1 cellular context compared by ENCODE assay signal in the genomic region with DNA sequence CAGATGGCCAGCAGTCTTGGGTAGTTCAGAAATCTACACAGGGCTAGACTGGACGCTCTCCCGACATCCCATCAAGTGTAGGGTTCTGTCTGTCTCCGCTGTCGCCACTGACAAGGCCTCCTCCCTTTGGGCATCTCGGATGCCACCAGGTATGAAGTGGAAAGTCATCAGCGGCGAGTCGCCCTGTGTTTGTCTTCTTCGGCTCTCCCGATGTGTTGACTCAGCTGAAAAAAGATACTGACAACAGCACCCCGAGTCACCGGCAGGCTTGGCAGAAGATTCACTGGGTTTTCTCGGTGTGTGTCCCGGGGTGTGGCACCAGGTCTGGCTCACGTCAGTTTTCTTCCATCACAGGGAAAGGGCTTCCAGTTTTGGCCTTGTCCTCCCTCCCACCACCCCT.
TF ChIP-seq lines count a peak whose summit lies in the region.

No MANE protein-coding gene starts in this region.

TF ChIP-seq in H1, 55 proteins besides CTCF, POLR2A, EP300 and RAD21:
- TF ChIP-seq CBX5 (IDR thresholded peaks at IDR 0.05; ENCODE audit: low read depth, low read length): no peak
- TF ChIP-seq SP1 (IDR thresholded peaks at IDR 0.05; ENCODE audit: low read depth, low read length): no peak
- TF ChIP-seq YY1 (IDR thresholded peaks at IDR 0.05; ENCODE audit: low read depth, low read length): no peak
- no peak for TF ChIP-seq KDM1A (IDR thresholded peaks at IDR 0.05; ENCODE audit: borderline replicate concordance, low read length)
- TF ChIP-seq CHD2 (IDR thresholded peaks at IDR 0.05; ENCODE audit: low read length): no peak
- no peak for TF ChIP-seq BCL11A (IDR thresholded peaks at IDR 0.05; ENCODE audit: low read depth in 2 of 2, low read length in 2 of 2)
- no peak for TF ChIP-seq POU5F1 (IDR thresholded peaks at IDR 0.05; ENCODE audit: low read depth, low read length)
- no peak for TF ChIP-seq SIX5 (IDR thresholded peaks at IDR 0.05; ENCODE audit: low read depth, low read length)
- no peak for TF ChIP-seq JUN (IDR thresholded peaks at IDR 0.05; ENCODE audit: low read depth, low read length)
- no peak for TF ChIP-seq RXRA (IDR thresholded peaks at IDR 0.05; ENCODE audit: insufficient read depth, low read depth, low read length)
- TF ChIP-seq, protein P1, sequence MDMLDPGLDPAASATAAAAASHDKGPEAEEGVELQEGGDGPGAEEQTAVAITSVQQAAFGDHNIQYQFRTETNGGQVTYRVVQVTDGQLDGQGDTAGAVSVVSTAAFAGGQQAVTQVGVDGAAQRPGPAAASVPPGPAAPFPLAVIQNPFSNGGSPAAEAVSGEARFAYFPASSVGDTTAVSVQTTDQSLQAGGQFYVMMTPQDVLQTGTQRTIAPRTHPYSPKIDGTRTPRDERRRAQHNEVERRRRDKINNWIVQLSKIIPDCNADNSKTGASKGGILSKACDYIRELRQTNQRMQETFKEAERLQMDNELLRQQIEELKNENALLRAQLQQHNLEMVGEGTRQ (IDR thresholded peaks at IDR 0.05; ENCODE audit: low read length): no peak
